In the genomic region with DNA sequence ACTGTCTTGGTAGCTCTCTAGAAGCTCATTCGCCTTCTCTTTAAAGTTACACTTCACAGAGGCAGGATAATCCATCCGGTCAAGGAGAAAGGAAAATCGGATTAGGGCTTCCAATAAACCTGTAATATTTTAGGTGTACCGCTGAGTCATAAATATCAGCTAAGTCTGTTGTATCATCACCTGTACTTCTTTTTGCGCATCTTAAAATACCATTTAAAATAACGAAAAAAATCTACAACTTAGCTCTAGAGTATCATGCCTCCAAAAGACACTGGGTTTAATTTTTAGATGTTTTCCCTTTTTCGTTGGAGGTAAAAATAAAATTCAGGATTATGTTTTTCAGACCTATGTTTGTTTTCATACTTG, we compare ENCODE assay signal across 19 cellular contexts. TPM values are rescaled to one million over a fixed set of nuclear protein-coding genes. Genes with fewer than 3 reads are reported as not detected.
DNase-seq lines count a peak whose midpoint lies in the region; ATAC-seq and TF ChIP-seq lines count a peak whose summit lies in the region.
"Had no signal": no experiment of that assay in that cellular context is flagged by ENCODE, and none has a peak within 500 bp of the region (broad histone marks: within the 10 kb centered on the region; RNA-seq: fewer than 3 reads in every experiment).

No MANE protein-coding gene starts in this region.

- H3K27me3 Mint-ChIP-seq in endothelial cell (ENCODE audit: unreplicated experiment), result peaks cover 2% of the 10 kb centered on the region

- H3K79me2 ChIP-seq in Loucy (ENCODE audit: insufficient read depth, low read length), result no peaks in the 10 kb centered on the region

- H3K9me2 ChIP-seq in Loucy (replicated peaks; ENCODE audit: low read depth, low read length), result no peaks in the 10 kb centered on the region

- H3F3A ChIP-seq in Loucy (ENCODE audit: low read depth), result no peaks in the 10 kb centered on the region

- H3K4me3 ChIP-seq in left ventricle myocardium inferior (no peak overlapping the region), Loucy (ENCODE audit: low read length, poor library complexity, severe bottlenecking) (no peak overlapping the region), skeletal muscle satellite cell (ENCODE audit: low read length) (no peak overlapping the region)
- H3K4me3 ChIP-seq: esophagus squamous epithelium, gastrocnemius medialis, MG63, psoas muscle, upper lobe of left lung had no signal

- DNase-seq in left ventricle myocardium inferior, result no peak
- DNase-seq in Right ventricle myocardium superior, result no peak
- no peak for DNase-seq in endothelial cell (ENCODE audit: low spot score)
- DNase-seq in medulla oblongata (ENCODE audit: extremely low spot score), result no peak
- no peak for DNase-seq in GM19238 (ENCODE audit: insufficient read length, low spot score)
- no peak for DNase-seq in activated CD4-positive, CD25-positive, alpha-beta regulatory T cell (lab: John Stamatoyannopoulos, UW)
- DNase-seq: cortex of kidney, esophagus squamous epithelium, NCI-H1436 treated with DMSO at 0.1 percent for 48 hours had no signal

- H4K20me1 ChIP-seq in Loucy (ENCODE audit: insufficient read depth, low read length, poor library complexity, severe bottlenecking), result no peaks in the 10 kb centered on the region

- H3K36me3 ChIP-seq in left ventricle myocardium inferior, result no peaks in the 10 kb centered on the region
- no peaks in the 10 kb centered on the region for H3K36me3 ChIP-seq in Loucy (ENCODE audit: insufficient read depth, low read length)
- no peaks in the 10 kb centered on the region for H3K36me3 ChIP-seq in skeletal muscle satellite cell (ENCODE audit: insufficient read depth, low read length)
- H3K36me3 ChIP-seq: esophagus squamous epithelium, gastrocnemius medialis, MG63, upper lobe of left lung, WERI-Rb-1 had no signal

- TF ChIP-seq CTCF in left ventricle myocardium inferior (IDR thresholded peaks at IDR 0.05; ENCODE audit: borderline replicate concordance), result peak; percentile 3
- no peak for TF ChIP-seq CTCF in Loucy (conservative IDR thresholded peaks at IDR 0.05; ENCODE audit: low read length)
- peak; percentile 59 for TF ChIP-seq CTCF in endothelial cell (IDR thresholded peaks at IDR 0.05; ENCODE audit: unreplicated experiment)

- no peaks in the 10 kb centered on the region for H3K9me3 Mint-ChIP-seq in endothelial cell (ENCODE audit: unreplicated experiment)
- H3K9me3 Mint-ChIP-seq: activated naive CD4-positive, alpha-beta T cell treated with anti-CD3 and anti-CD28 coated beads, Interleukin-2, amount 50 U/mL, for 72 hours; immature natural killer cell had no signal

- no peak overlapping the region for H3K27ac ChIP-seq in left ventricle myocardium inferior (replicated peaks)
- H3K27ac ChIP-seq: esophagus squamous epithelium, gastrocnemius medialis, psoas muscle, upper lobe of left lung, WERI-Rb-1 had no signal

- H3K27me3 ChIP-seq in left ventricle myocardium inferior (ENCODE audit: low read depth) (no peaks in the 10 kb centered on the region), Loucy (ENCODE audit: insufficient read depth, low read length, poor library complexity, severe bottlenecking) (no peaks in the 10 kb centered on the region), skeletal muscle satellite cell (ENCODE audit: control insufficient read depth, insufficient read depth, low read length) (no peaks in the 10 kb centered on the region)
- H3K27me3 ChIP-seq: esophagus squamous epithelium, gastrocnemius medialis, MG63, upper lobe of left lung had no signal

- H3K4me2 ChIP-seq in Loucy (ENCODE audit: low read depth, low read length, poor library complexity, severe bottlenecking) (peak overlapping the region; percentile 76), skeletal muscle satellite cell (ENCODE audit: low read length) (peak overlapping the region; percentile 52)

- H3K9me3 ChIP-seq in left ventricle myocardium inferior (replicated peaks) (no peaks in the 10 kb centered on the region), Loucy (ENCODE audit: insufficient read depth, low read depth, low read length) (no peaks in the 10 kb centered on the region), skeletal muscle satellite cell (replicated peaks; ENCODE audit: low read length) (no peaks in the 10 kb centered on the region)
- H3K9me3 ChIP-seq: esophagus squamous epithelium, gastrocnemius medialis, psoas muscle, upper lobe of left lung had no signal

- no peak for ATAC-seq in Right ventricle myocardium superior (ENCODE audit: poor library complexity)

- intact Hi-C loops in left ventricle myocardium inferior (cut with micrococcal nuclease), result loop anchor here (5.0 to 10.0 kb wide), 3 partner anchors 120 to 287 kb away; a partner anchor contains a TSS
- intact Hi-C loops in Right ventricle myocardium superior (cut with DNase I), result loop anchor here (2.0 to 10.0 kb wide), 3 partner anchors 135 to 287 kb away; a partner anchor contains a TSS

- no peak overlapping the region for H3K4me3 Mint-ChIP-seq in endothelial cell (ENCODE audit: unreplicated experiment)
- H3K4me3 Mint-ChIP-seq: endodermal cell had no signal

- H3K9ac ChIP-seq in Loucy (ENCODE audit: low read depth, low read length, poor library complexity, severe bottlenecking) (no peak overlapping the region), skeletal muscle satellite cell (ENCODE audit: low read depth, low read length) (no peak overlapping the region)

- H3K36me3 Mint-ChIP-seq in endothelial cell (ENCODE audit: low read depth, unreplicated experiment), result no peaks in the 10 kb centered on the region
- H3K36me3 Mint-ChIP-seq: activated naive CD4-positive, alpha-beta T cell treated with anti-CD3 and anti-CD28 coated beads, Interleukin-2, amount 50 U/mL, for 72 hours; immature natural killer cell had no signal

- H3K4me1 Mint-ChIP-seq in endothelial cell (ENCODE audit: unreplicated experiment), result no peaks in the 10 kb centered on the region

- H2AFZ ChIP-seq in Loucy (ENCODE audit: low read length), result peak overlapping the region; percentile 91; the same call in 1 of the 2 replicates

- peaks cover 7% of the 10 kb centered on the region for H3K4me1 ChIP-seq in left ventricle myocardium inferior
- peaks cover 5% of the 10 kb centered on the region for H3K4me1 ChIP-seq in Loucy (ENCODE audit: insufficient read depth, low read length, poor library complexity, severe bottlenecking)
- peaks cover 7% of the 10 kb centered on the region for H3K4me1 ChIP-seq in skeletal muscle satellite cell (ENCODE audit: control insufficient read depth, insufficient read depth, low read length)

- H3K27ac Mint-ChIP-seq in endothelial cell (ENCODE audit: unreplicated experiment), result no peak overlapping the region
- H3K27ac Mint-ChIP-seq: activated naive CD4-positive, alpha-beta T cell treated with anti-CD3 and anti-CD28 coated beads, Interleukin-2, amount 50 U/mL, for 72 hours; endodermal cell had no signal

RNA-seq across cellular contexts. Expression of a gene that starts 41.5 kb away (rescaled TPM):
- total RNA-seq in left ventricle myocardium inferior (9.8 TPM), Right ventricle myocardium superior (10.3 TPM), endothelial cell (ENCODE audit: unreplicated experiment) (26.0 TPM)
- 27.6 and 37.6 TPM in 2 replicates for total RNA-seq in skeletal muscle satellite cell (2012; rRNA removed)
